In the genomic region with DNA sequence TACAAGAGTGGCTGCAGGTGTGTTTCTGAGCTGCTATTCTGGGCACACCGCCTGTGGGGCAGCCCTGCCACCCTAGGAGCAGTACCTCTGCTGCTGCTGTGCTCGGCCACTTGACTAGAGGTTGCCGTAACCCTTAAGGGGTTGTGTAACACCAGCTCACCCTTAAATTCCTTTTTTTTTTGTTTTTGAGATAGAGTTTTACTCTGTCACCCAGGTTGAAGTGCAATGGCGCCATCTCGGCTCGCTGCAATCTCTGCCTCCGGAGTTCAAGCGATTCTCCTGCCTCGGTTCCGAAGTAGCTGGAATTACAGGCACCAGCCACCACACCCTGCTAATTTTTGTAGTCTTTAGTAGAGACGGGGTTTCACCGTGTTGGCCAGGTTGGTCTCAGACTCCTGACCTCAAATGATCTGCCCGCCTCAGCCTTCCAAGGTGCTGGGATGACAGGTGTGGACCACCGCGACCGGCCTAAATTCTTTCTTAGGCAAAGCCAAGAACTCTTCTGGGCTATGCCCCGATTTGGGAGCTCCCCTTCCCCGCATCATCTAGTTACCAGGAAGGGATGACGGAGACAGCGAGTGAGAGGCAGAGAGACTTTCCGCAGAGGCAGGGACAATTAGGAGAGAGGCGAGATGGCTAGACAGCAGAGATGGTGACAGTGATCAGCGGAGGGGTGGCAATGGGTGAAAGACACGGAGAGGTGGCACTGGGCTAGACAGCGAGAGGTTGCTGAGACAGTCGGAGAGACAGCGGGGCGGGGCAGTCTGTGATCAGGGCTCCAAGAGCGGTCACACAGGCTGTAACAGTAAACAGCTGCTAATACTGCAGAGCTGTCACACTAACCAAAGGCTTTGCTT, we compare ENCODE assay signal across 25 cellular contexts. TPM values are rescaled to one million over a fixed set of nuclear protein-coding genes. Genes with fewer than 3 reads are reported as not detected.
DNase-seq lines count a peak whose midpoint lies in the region; ATAC-seq and TF ChIP-seq lines count a peak whose summit lies in the region.
"Had no signal": no experiment of that assay in that cellular context is flagged by ENCODE, and none has a peak within 500 bp of the region (broad histone marks: within the 10 kb centered on the region; RNA-seq: fewer than 3 reads in every experiment).

No MANE protein-coding gene starts in this region.

- no peak overlapping the region for H3K9ac ChIP-seq in parathyroid adenoma
- no peak overlapping the region for H3K9ac ChIP-seq in colonic mucosa (ENCODE audit: low read depth in 2 of 2, low read length in 2 of 2)
- H3K9ac ChIP-seq: BLaER1, SK-N-SH had no signal

- peaks cover 11% of the 10 kb centered on the region for H3K27me3 Mint-ChIP-seq in IgD-negative memory B cell

- no peaks in the 10 kb centered on the region for H3K79me2 ChIP-seq in parathyroid adenoma

- peaks cover 6% of the 10 kb centered on the region for H3K27me3 ChIP-seq in parathyroid adenoma (ENCODE audit: control insufficient read depth, insufficient read depth, low read length)
- no peaks in the 10 kb centered on the region for H3K27me3 ChIP-seq in colonic mucosa
- H3K27me3 ChIP-seq: BLaER1 had no signal

- peak overlapping the region in 1 of 4 donors; percentile 1 for H3K4me3 Mint-ChIP-seq in IgD-negative memory B cell
- H3K4me3 Mint-ChIP-seq: central memory CD8-positive, alpha-beta T cell; HFFc6; memory B cell; nephron progenitor cell had no signal

- no peaks in the 10 kb centered on the region for H3K4me1 ChIP-seq in parathyroid adenoma
- no peaks in the 10 kb centered on the region for H3K4me1 ChIP-seq in colonic mucosa
- H3K4me1 ChIP-seq: esophagus squamous epithelium had no signal

- no peaks in the 10 kb centered on the region for H3K9me3 Mint-ChIP-seq in IgD-negative memory B cell
- H3K9me3 Mint-ChIP-seq: central memory CD8-positive, alpha-beta T cell; HFFc6; memory B cell had no signal

- H3K27ac Mint-ChIP-seq in IgD-negative memory B cell: peak overlapping the region in 2 of 3 donors; percentile 34 to 92
- H3K27ac Mint-ChIP-seq: HFFc6, nephron progenitor cell had no signal

- no peak overlapping the region for H3K4me3 ChIP-seq in coronary artery
- H3K4me3 ChIP-seq in parathyroid adenoma (ENCODE audit: low read depth, low read length): no peak overlapping the region
- no peak overlapping the region for H3K4me3 ChIP-seq in colonic mucosa
- H3K4me3 ChIP-seq: BLaER1, esophagus squamous epithelium, thoracic aorta had no signal

- DNase-seq in NCI-H2227 treated with DMSO at 0.1 percent for 48 hours (lab: John Stamatoyannopoulos, UW): peak; percentile 6
- DNase-seq in NCI-H2227 (lab: John Stamatoyannopoulos, UW; ENCODE audit: unreplicated experiment): no peak
- DNase-seq in coronary artery (ENCODE audit: low spot score): peak; percentile 64
- DNase-seq in colonic mucosa: no peak
- no peak for DNase-seq in left colon
- no peak for DNase-seq in NCI-H1048 (lab: John Stamatoyannopoulos, UW)
- DNase-seq: activated CD4-positive, alpha-beta T cell treated with anti-CD3 and anti-CD28 coated beads for 4 hours; activated gamma-delta T cell; DMS 273 treated with DMSO at 0.1 percent for 48 hours; effector memory CD4-positive, alpha-beta T cell; esophagus squamous epithelium; HFFc6; NCI-H187 treated with DMSO at 0.1 percent for 48 hours; NCI-H446 treated with DMSO at 0.1 percent for 48 hours; nephron progenitor cell; SK-N-SH; stimulated activated CD4-positive, alpha-beta T cell treated with anti-CD3 and anti-CD28 coated beads, Interleukin-12 subunit alpha, Interleukin-12 subunit beta, amount 100 ng/mL, for 4 hours had no signal

- peak overlapping the region; percentile 59 for H2AFZ ChIP-seq in parathyroid adenoma

- H3K4me2 ChIP-seq in parathyroid adenoma (ENCODE audit: low read length): no peak overlapping the region
- H3K4me2 ChIP-seq: BLaER1, SK-N-SH had no signal

- ATAC-seq in left colon: no peak

- no peak for TF ChIP-seq CTCF in coronary artery (IDR thresholded peaks at IDR 0.05)
- no peak for TF ChIP-seq CTCF in parathyroid adenoma (IDR thresholded peaks at IDR 0.05)
- TF ChIP-seq CTCF in colonic mucosa (IDR thresholded peaks at IDR 0.05): no peak

- H3K36me3 Mint-ChIP-seq in IgD-negative memory B cell: no peaks in the 10 kb centered on the region
- H3K36me3 Mint-ChIP-seq: memory B cell had no signal

- H3K4me1 Mint-ChIP-seq in IgD-negative memory B cell: peaks cover 6 to 10% (median 6%) of the 10 kb centered on the region in 3 donors
- H3K4me1 Mint-ChIP-seq: central memory CD8-positive, alpha-beta T cell; nephron progenitor cell had no signal

- intact Hi-C loops in colonic mucosa (cut with DNase I): no loop called here
- intact Hi-C loops in left colon (cut with DNase I, micrococcal nuclease): no loop called here

- H3K9me3 ChIP-seq in parathyroid adenoma (ENCODE audit: control insufficient read depth, low read length): no peaks in the 10 kb centered on the region
- no peaks in the 10 kb centered on the region for H3K9me3 ChIP-seq in colonic mucosa
- H3K9me3 ChIP-seq: esophagus squamous epithelium, SK-N-SH, thoracic aorta had no signal

- H3K36me3 ChIP-seq in parathyroid adenoma (ENCODE audit: control insufficient read depth, insufficient read depth, low read length) (no peaks in the 10 kb centered on the region), colonic mucosa (no peaks in the 10 kb centered on the region)
- H3K36me3 ChIP-seq: BLaER1, esophagus squamous epithelium, thoracic aorta had no signal

- H3K27ac ChIP-seq in coronary artery: no peak overlapping the region
- H3K27ac ChIP-seq in parathyroid adenoma: no peak overlapping the region
- H3K27ac ChIP-seq in colonic mucosa: no peak overlapping the region
- H3K27ac ChIP-seq: 22Rv1, BLaER1, esophagus squamous epithelium, thoracic aorta had no signal

RNA-seq across cellular contexts. Expression of a gene that starts 4.4 kb away (rescaled TPM):
- 0.59 TPM for polyA plus RNA-seq in IgD-negative memory B cell
- total RNA-seq in colonic mucosa: 1 to 10 TPM in 1 of 2 donors, under 1 TPM in 1; 0.42 to 2.7 TPM
- total RNA-seq in left colon: 1 to 10 TPM in 1 of 2 donors, under 1 TPM in 1; 0.82 to 2.2 TPM
- total RNA-seq: glomerular endothelial cell, HFFc6 had no signal
- polyA plus RNA-seq: SK-N-SH had no signal

RNA-seq across cellular contexts. Expression of a gene that starts 21.6 kb away (rescaled TPM):
- 6.4 TPM for polyA plus RNA-seq in IgD-negative memory B cell
- total RNA-seq in colonic mucosa: not detected
- total RNA-seq in left colon: not detected
- total RNA-seq: glomerular endothelial cell, HFFc6, thoracic aorta had no signal
- polyA plus RNA-seq: SK-N-SH had no signal

RNA-seq across cellular contexts. Expression of a gene that starts 36.4 kb away (rescaled TPM):
- 1.2 TPM for polyA plus RNA-seq in IgD-negative memory B cell
- total RNA-seq in colonic mucosa (1 to 10 TPM; 1.3 to 5.3 TPM), left colon (1 to 10 TPM in 1 of 2 donors, under 1 TPM in 1; 0.98 to 3.2 TPM)
- total RNA-seq: glomerular endothelial cell, HFFc6 had no signal
- polyA plus RNA-seq: SK-N-SH had no signal

RNA-seq across cellular contexts. Expression of a gene that starts 47.4 kb away (rescaled TPM):
- 59.1 TPM for polyA plus RNA-seq in IgD-negative memory B cell
- total RNA-seq in colonic mucosa (1 to 10 TPM; 5.2 to 9.3 TPM), left colon (10 to 100 TPM in 1 of 2 donors, 1 to 10 TPM in 1; 3.8 to 13.2 TPM)
- total RNA-seq: glomerular endothelial cell, HFFc6 had no signal
- polyA plus RNA-seq: SK-N-SH had no signal

Comparison
In these comparisons a context has a peak if more than half of its experiments do, and no peak if none do; other contexts are left out.
1. DNase-seq: peak in NCI-H2227 treated with DMSO at 0.1 percent for 48 hours (single experiment) and coronary artery (single experiment); none in NCI-H2227 (single experiment), colonic mucosa (single experiment), left colon (0 of 2) and NCI-H1048 (single experiment).